Comparison of ENCODE assay signal across 10 cellular contexts in the genomic region with DNA sequence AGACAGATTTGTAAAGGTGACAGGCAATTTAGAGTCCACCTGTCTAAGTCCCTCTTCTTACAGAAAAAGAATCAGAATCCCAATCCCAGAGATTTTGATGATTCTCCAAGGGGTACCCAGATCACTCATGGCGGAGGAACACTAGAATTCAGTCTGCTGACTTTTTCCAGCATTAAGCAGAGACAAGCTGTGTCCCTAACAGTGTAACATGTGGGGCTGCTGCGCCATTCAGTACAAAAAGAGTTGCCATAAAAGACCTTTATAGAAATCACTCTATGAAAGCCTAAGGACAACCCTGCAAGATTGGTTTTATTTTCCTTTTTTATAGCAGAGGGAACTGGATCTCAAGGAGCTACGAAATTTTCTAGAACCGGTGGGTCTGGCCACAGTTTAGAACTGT. TPM values are rescaled to one million over a fixed set of nuclear protein-coding genes. Genes with fewer than 3 reads are reported as not detected.
A peak's percentile ranks its signal among the peaks of the same experiment; 100 is the strongest.
DNase-seq lines count a peak whose midpoint lies in the region; ATAC-seq and TF ChIP-seq lines count a peak whose summit lies in the region.
"Had no signal": no experiment of that assay in that cellular context is flagged by ENCODE, and none has a peak within 500 bp of the region (broad histone marks: within the 10 kb centered on the region; RNA-seq: fewer than 3 reads in every experiment).

No MANE protein-coding gene starts in this region.

- H3K9me3 Mint-ChIP-seq in activated naive CD4-positive, alpha-beta T cell treated with anti-CD3 and anti-CD28 coated beads, Interleukin-2, amount 50 U/mL, for 24 hours = peaks cover 10% of the 10 kb centered on the region

- H3K4me1 Mint-ChIP-seq in activated naive CD4-positive, alpha-beta T cell treated with anti-CD3 and anti-CD28 coated beads, Interleukin-2, amount 50 U/mL, for 24 hours = peaks cover 56% of the 10 kb centered on the region
- H3K4me1 Mint-ChIP-seq in T-helper 17 cell = peaks cover 41% of the 10 kb centered on the region

- no peaks in the 10 kb centered on the region for H3K27me3 Mint-ChIP-seq in activated naive CD4-positive, alpha-beta T cell treated with anti-CD3 and anti-CD28 coated beads, Interleukin-2, amount 50 U/mL, for 24 hours
- no peaks in the 10 kb centered on the region for H3K27me3 Mint-ChIP-seq in T-helper 17 cell

- H3K4me3 ChIP-seq in lung = peak overlapping the region; percentile 76
- H3K4me3 ChIP-seq in urinary bladder (ENCODE audit: low read depth, low read length) = peak overlapping the region; percentile 39
- no peak overlapping the region for H3K4me3 ChIP-seq in brain microvascular endothelial cell (ENCODE audit: low read depth, low read length)

- H3K4me3 Mint-ChIP-seq in activated naive CD4-positive, alpha-beta T cell treated with anti-CD3 and anti-CD28 coated beads, Interleukin-2, amount 50 U/mL, for 24 hours = peak overlapping the region; percentile 97
- peak overlapping the region; percentile 100 for H3K4me3 Mint-ChIP-seq in T-helper 17 cell

- no peaks in the 10 kb centered on the region for H3K4me1 ChIP-seq in lung (ENCODE audit: control insufficient read depth in 2 of 2, insufficient read depth in 2 of 2, low read length in 2 of 2)
- no peaks in the 10 kb centered on the region for H3K4me1 ChIP-seq in urinary bladder (ENCODE audit: insufficient read depth)

- 18 to 43% methylated on average over 4 of the region's 4 CpGs for WGBS in lung, 2 donors
- WGBS in urinary bladder = 70% methylated on average over 4 of the region's 4 CpGs

- H3K36me3 ChIP-seq in lung (ENCODE audit: control insufficient read depth in 2 of 2, insufficient read depth in 2 of 2, low read length in 2 of 2) = no peaks in the 10 kb centered on the region
- H3K36me3 ChIP-seq in urinary bladder (ENCODE audit: insufficient read depth) = no peaks in the 10 kb centered on the region
- no peaks in the 10 kb centered on the region for H3K36me3 ChIP-seq in brain microvascular endothelial cell (replicated peaks)

- no peak for TF ChIP-seq CTCF in lung (IDR thresholded peaks at IDR 0.05; ENCODE audit: control extremely low read depth, extremely low read depth)
- no peak for TF ChIP-seq CTCF in brain microvascular endothelial cell (IDR thresholded peaks at IDR 0.05; ENCODE audit: low read depth, low read length, missing control alignments)

- peak overlapping the region; percentile 43 to 91 for H3K27ac ChIP-seq in lung (ENCODE audit: low read depth in 1 of 2, low read length in 1 of 2)
- H3K27ac ChIP-seq in urinary bladder (ENCODE audit: low read depth) = no peak overlapping the region
- H3K27ac ChIP-seq in brain microvascular endothelial cell = no peak overlapping the region

- peak; percentile 28 for ATAC-seq in T-helper 17 cell
- no peak for ATAC-seq in lung (ENCODE audit: insufficient read depth, low FRiP score)

- H3K27ac Mint-ChIP-seq in activated naive CD4-positive, alpha-beta T cell treated with anti-CD3 and anti-CD28 coated beads, Interleukin-2, amount 50 U/mL, for 24 hours = peak overlapping the region; percentile 99
- H3K27ac Mint-ChIP-seq in T-helper 17 cell = peak overlapping the region; percentile 94

- H3K36me3 Mint-ChIP-seq in activated naive CD4-positive, alpha-beta T cell treated with anti-CD3 and anti-CD28 coated beads, Interleukin-2, amount 50 U/mL, for 24 hours = peaks cover 6% of the 10 kb centered on the region
- peaks cover 18% of the 10 kb centered on the region for H3K36me3 Mint-ChIP-seq in T-helper 17 cell (ENCODE audit: low read depth)

- H3K9me3 ChIP-seq in T-helper 17 cell (ENCODE audit: control insufficient read depth, low read length, poor library complexity, severe bottlenecking) (no peaks in the 10 kb centered on the region), lung (ENCODE audit: control insufficient read depth in 2 of 2, insufficient read depth in 1 of 2, low read length in 1 of 2) (no peaks in the 10 kb centered on the region)

- in situ Hi-C loops in brain microvascular endothelial cell (cut with HindIII; ENCODE audit: low pct_ligation_motif_present, low sequenced_read_pairs) = no loop called here

- no peaks in the 10 kb centered on the region for H3K27me3 ChIP-seq in lung (ENCODE audit: control insufficient read depth, insufficient read depth)
- no peaks in the 10 kb centered on the region for H3K27me3 ChIP-seq in brain microvascular endothelial cell (replicated peaks)

- DNase-seq in activated naive CD4-positive, alpha-beta T cell treated with anti-CD3 and anti-CD28 coated beads, Interleukin-2, amount 50 U/mL, for 16 hours = no peak
- DNase-seq in T-helper 17 cell = no peak
- DNase-seq in lung (ENCODE audit: low spot score) = no peak
- DNase-seq in activated gamma-delta T cell treated with Interleukin-2 at 50 U/mL for 16 hours = no peak
- no peak for DNase-seq in dedifferentiated amniotic fluid mesenchymal stem cell (ENCODE audit: extremely low spot score)
- no peak for DNase-seq in brain microvascular endothelial cell
- DNase-seq: NCI-H446 treated with DMSO at 0.1 percent for 48 hours had no signal

RNA-seq across cellular contexts. Expression of a gene that starts 0.6 kb away (rescaled TPM):
- 10 to 100 TPM; 62.7 to 68.3 TPM for total RNA-seq in T-helper 17 cell
- total RNA-seq in lung = 10 to 100 TPM; 20.6 to 30.8 TPM
- 10 to 100 TPM; 39.8 to 54.7 TPM for polyA plus RNA-seq in lung
- 16.2 TPM for total RNA-seq in urinary bladder
- polyA plus RNA-seq in urinary bladder = 33.2 TPM
- polyA plus RNA-seq: keratinocyte had no signal

RNA-seq across cellular contexts. Expression of a gene that starts 51.9 kb away (rescaled TPM):
- total RNA-seq in T-helper 17 cell (100 to 1,000 TPM in 1 of 2 donors, 10 to 100 TPM in 1; 62.1 to 113 TPM), lung (10 to 100 TPM; 49.0 to 66.2 TPM), urinary bladder (43.9 TPM)
- polyA plus RNA-seq in lung (10 to 100 TPM; 26.2 to 48.3 TPM), urinary bladder (41.1 TPM)
- polyA plus RNA-seq: keratinocyte had no signal

Comparison
In these comparisons a context has a peak if more than half of its experiments do, and no peak if none do; other contexts are left out.
1. H3K27ac ChIP-seq: peak in lung (2 of 2); none in urinary bladder (single experiment) and brain microvascular endothelial cell (single experiment).